In the genomic region with DNA sequence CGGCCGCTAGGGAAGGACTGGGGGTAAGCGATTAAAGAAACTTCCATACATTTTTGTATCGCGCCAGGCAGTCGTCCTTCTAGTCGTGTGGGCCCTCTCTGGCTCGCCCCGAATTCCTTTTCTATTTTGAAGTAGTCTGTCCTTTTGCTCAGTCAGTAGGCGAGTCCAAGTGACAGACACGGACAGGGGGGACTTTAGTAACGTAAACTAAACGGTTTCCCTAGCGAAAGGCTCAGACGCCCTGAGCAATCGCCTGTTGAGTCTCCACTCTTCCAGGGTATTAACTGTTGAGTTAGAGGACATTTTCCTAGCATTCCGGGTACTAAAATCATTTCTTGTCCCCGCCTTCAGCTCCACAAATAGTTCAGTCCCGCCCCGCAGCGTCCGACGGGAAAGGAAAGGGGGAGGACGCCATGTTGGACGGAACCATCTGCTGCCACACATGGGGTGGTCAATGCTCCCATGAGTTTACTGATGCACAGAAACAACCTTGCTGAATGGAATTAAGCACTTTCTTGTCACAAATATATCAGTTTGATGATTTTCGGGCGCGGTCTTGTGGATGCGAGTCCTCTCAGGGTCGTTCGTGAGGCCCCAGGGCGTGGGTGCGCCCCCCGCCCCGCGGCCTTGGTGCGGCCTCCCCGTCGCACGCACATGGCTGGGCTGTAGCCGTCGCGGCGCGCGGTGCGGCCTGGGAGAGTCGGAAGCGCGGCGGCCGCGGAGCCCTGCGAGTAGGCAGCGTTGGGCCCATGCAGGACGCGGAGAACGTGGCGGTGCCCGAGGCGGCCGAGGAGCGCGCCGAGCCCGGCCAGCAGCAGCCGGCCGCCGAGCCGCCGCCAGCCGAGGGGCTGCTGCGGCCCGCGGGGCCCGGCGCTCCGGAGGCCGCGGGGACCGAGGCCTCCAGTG, we compare ENCODE assay signal across 8 cellular contexts. TPM values are rescaled to one million over a fixed set of nuclear protein-coding genes. Genes with fewer than 3 reads are reported as not detected.
DNase-seq lines count a peak whose midpoint lies in the region; ATAC-seq and TF ChIP-seq lines count a peak whose summit lies in the region.

A gene (plus strand): TSS at position 655 of the 906 bp plus-strand sequence. CDS start 95 bp downstream, at position 750.

- CTCF ChIA-PET in PC-3 (lab: Charles Lee): no interaction called here

- POLR2A ChIA-PET in PC-3 (lab: Charles Lee; ENCODE audit: unreplicated experiment): interaction anchor here (1.0 kb wide), 1 partner anchor 49 kb away, joined by 4 read pairs; a partner anchor contains a TSS

- H2AFZ ChIP-seq in PC-3 (ENCODE audit: low read length): peak within 1 kb of the TSS; percentile 88

- ATAC-seq in GM21717 (IDR thresholded peaks at IDR 0.05; ENCODE audit: unreplicated experiment) (peak; percentile 75), PC-3 (peak; percentile 87)

- H3K9ac ChIP-seq in PC-3 (ENCODE audit: low read length): peak within 1 kb of the TSS; percentile 100

- TF ChIP-seq POLR2A in erythroblast (IDR thresholded peaks at IDR 0.05; ENCODE audit: low read length): peak; percentile 70

- DNase-seq in DMS53 (lab: John Stamatoyannopoulos, UW) (peak; percentile 96), PC-3 (peak; percentile 85), activated T-cell treated with anti-CD3 and anti-CD28 coated beads for 48 hours (ENCODE audit: low read depth) (peak; percentile 85), erythroblast (lab: John Stamatoyannopoulos, UW) (peak; percentile 97 to 99), mucosa of gallbladder (ENCODE audit: low spot score) (peak; percentile 88)
- peak; percentile 94 for DNase-seq in Jurkat, Clone E6-1 (ENCODE audit: low read depth, low spot score)
- peak; percentile 80 for DNase-seq in stimulated activated CD8-positive, alpha-beta memory T cell treated with anti-CD3 and anti-CD28 coated beads, Interleukin-4, amount 100 ng/mL, for 24 hours (ENCODE audit: low read depth)

- no peaks in the 10 kb centered on the region for H3F3A ChIP-seq in PC-3 (ENCODE audit: low read length, unreplicated experiment)

- BruUV-seq in PC-3 (replicated peaks; lab: Mats Ljungman, UMichigan): no TSS peak

- H3K27me3 ChIP-seq in PC-3 (ENCODE audit: low read length): no peaks in the 10 kb centered on the region

- no peaks in the 10 kb centered on the region for H3K9me3 ChIP-seq in PC-3 (ENCODE audit: low read length)

- peak within 1 kb of the TSS; percentile 94 for H3K4me3 ChIP-seq in Jurkat, Clone E6-1 (ENCODE audit: low read length)
- peak within 1 kb of the TSS; percentile 99 for H3K4me3 ChIP-seq in PC-3 (ENCODE audit: low read length)

- peaks cover 31% of the 10 kb centered on the region for H3K36me3 ChIP-seq in PC-3 (ENCODE audit: low read depth, low read length)

- intact Hi-C loops in PC-3 (cut with micrococcal nuclease): loop anchor here (10.0 kb wide), 1 partner anchor 780 kb away; a partner anchor contains a TSS

- H3K79me2 ChIP-seq in PC-3 (ENCODE audit: low read length): peaks cover 79% of the 10 kb centered on the region

- H3K4me2 ChIP-seq in PC-3 (ENCODE audit: low read length): peak within 1 kb of the TSS; percentile 100

- H3K27ac ChIP-seq in PC-3 (ENCODE audit: low read length): peak within 1 kb of the TSS; percentile 94

- peaks cover 42% of the 10 kb centered on the region for H4K20me1 ChIP-seq in PC-3 (ENCODE audit: low read length)

- no peak for TF ChIP-seq CTCF in PC-3 (conservative IDR thresholded peaks at IDR 0.05; ENCODE audit: low read depth, low read length)

- H3K9me2 ChIP-seq in PC-3 (replicated peaks; ENCODE audit: low read length): no peaks in the 10 kb centered on the region

- H3K4me1 ChIP-seq in PC-3 (ENCODE audit: insufficient read depth, low read length): peaks cover 25% of the 10 kb centered on the region

RNA-seq across cellular contexts. Expression of the gene that starts here (rescaled TPM):
- polyA plus RNA-seq in Jurkat, Clone E6-1 (2012; ENCODE audit: insufficient read depth, insufficient read length): 328 TPM
- total RNA-seq in PC-3 (2014; rRNA removed): 289 and 377 TPM in 2 replicates
- 94.7 TPM for total RNA-seq in mucosa of gallbladder

Comparison
In these comparisons a context has a peak if more than half of its experiments do, and no peak if none do; other contexts are left out.
1. Peak in every context shown above with its lines: DNase-seq, ATAC-seq, H3K4me3 ChIP-seq and H3K27ac ChIP-seq.